Comparison of ENCODE assay signal across 9 cellular contexts in the genomic region with DNA sequence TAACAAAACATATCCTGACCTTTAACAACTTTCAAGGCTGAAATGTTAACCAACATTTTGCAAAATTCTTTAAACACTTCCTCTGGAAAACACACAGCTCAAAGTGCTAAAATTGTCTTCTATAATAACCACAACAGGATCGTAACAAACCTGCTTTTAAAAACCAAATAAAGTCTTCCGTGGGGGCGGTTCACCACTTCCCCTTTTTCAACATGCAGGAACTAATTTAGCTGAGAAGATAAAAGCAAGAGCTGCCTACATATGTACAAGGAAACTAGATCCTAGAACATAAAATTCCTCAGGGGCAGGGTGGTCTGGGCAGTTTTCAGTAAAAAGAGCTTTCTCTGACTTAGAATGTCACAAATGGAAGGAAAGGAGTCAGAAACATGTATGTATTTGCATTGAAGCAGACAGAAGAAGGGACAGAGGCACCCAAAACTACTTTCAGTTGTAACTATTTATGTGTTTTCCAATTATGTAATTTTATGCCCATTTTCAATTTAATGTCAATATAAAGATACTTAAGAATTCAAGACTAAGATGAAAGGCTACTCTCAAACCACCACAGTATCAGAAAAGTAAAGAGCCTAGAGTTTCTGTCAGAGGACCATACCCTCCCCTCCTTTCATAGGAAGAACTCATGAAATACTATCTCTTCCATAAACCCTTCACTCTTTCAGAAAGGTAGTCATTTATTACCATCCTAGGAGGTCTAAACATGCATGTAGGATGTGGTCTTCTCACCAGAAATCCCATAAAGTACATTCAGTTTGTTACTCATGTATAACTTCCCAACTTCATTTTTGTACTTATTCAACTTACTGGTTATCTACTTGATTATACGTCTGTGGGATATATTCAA.
DNase-seq lines count a peak whose midpoint lies in the region; ATAC-seq and TF ChIP-seq lines count a peak whose summit lies in the region.
"Had no signal": no experiment of that assay in that cellular context is flagged by ENCODE, and none has a peak within 500 bp of the region (broad histone marks: within the 10 kb centered on the region; RNA-seq: fewer than 3 reads in every experiment).

No MANE protein-coding gene starts in this region.

- TF ChIP-seq CTCF in WERI-Rb-1 (IDR thresholded peaks at IDR 0.05; ENCODE audit: low read depth, low read length), result no peak
- TF ChIP-seq CTCF in progenitor cell of endocrine pancreas (IDR thresholded peaks at IDR 0.05; ENCODE audit: unreplicated experiment), result no peak

- DNase-seq in Jurkat, Clone E6-1 (ENCODE audit: low read depth, low spot score), result peak; percentile 88
- peak; percentile 30 for DNase-seq in activated T-helper 2 cell treated with anti-CD3 and anti-CD28 coated beads, Interferon-gamma antibody, Interleukin-2, Interleukin-4, amounts not matched to agents 10 μg/mL and 5 μg/mL and 100 μg/mL, durations not matched to agents 14 hours and 24 hours and 36 hours (ENCODE audit: low spot score)
- DNase-seq in NCI-H2196 (lab: John Stamatoyannopoulos, UW; ENCODE audit: unreplicated experiment) (no peak), WERI-Rb-1 (no peak), progenitor cell of endocrine pancreas (ENCODE audit: low spot score, unreplicated experiment) (no peak)

- H3K36me3 ChIP-seq in skeletal muscle satellite cell (ENCODE audit: insufficient read depth, low read length) (no peaks in the 10 kb centered on the region), WERI-Rb-1 (no peaks in the 10 kb centered on the region)

- peak overlapping the region; percentile 53 for H3K4me2 ChIP-seq in skeletal muscle satellite cell (ENCODE audit: low read length)
- H3K4me2 ChIP-seq: KMS-11 had no signal

- H3K27ac ChIP-seq in WERI-Rb-1, result no peak overlapping the region
- H3K27ac ChIP-seq: KMS-11 had no signal

- H3K36me3 Mint-ChIP-seq in activated T-helper 2 cell treated with anti-CD3 and anti-CD28 coated beads, Interferon-gamma antibody, Interleukin-2, Interleukin-4, amounts not matched to agents 10 μg/mL and 5 μg/mL and 100 μg/mL, durations not matched to agents 14 hours and 24 hours and 36 hours (ENCODE audit: low read depth), result peaks cover 9% of the 10 kb centered on the region
- no peaks in the 10 kb centered on the region for H3K36me3 Mint-ChIP-seq in progenitor cell of endocrine pancreas (ENCODE audit: insufficient read depth)

- H3K9ac ChIP-seq in skeletal muscle satellite cell (ENCODE audit: low read depth, low read length), result peak overlapping the region; percentile 18
- H3K9ac ChIP-seq: KMS-11 had no signal

- intact Hi-C loops in activated T-helper 2 cell treated with anti-CD3 and anti-CD28 coated beads, Interferon-gamma antibody, Interleukin-2, Interleukin-4, amounts not matched to agents 10 μg/mL and 5 μg/mL and 100 μg/mL, durations not matched to agents 14 hours and 24 hours and 36 hours (cut with micrococcal nuclease), result loop anchor here (2.0 to 5.0 kb wide), 4 partner anchors 39 to 259 kb away; a partner anchor contains a TSS

- ATAC-seq in GM18508 (IDR thresholded peaks at IDR 0.05; ENCODE audit: insufficient read depth, unreplicated experiment) (peak; percentile 85), GM21529 (IDR thresholded peaks at IDR 0.05; ENCODE audit: unreplicated experiment) (peak; percentile 96)

- peaks cover 8% of the 10 kb centered on the region for H3K4me1 ChIP-seq in skeletal muscle satellite cell (ENCODE audit: control insufficient read depth, insufficient read depth, low read length)

- H3K4me1 Mint-ChIP-seq in activated T-helper 2 cell treated with anti-CD3 and anti-CD28 coated beads, Interferon-gamma antibody, Interleukin-2, Interleukin-4, amounts not matched to agents 10 μg/mL and 5 μg/mL and 100 μg/mL, durations not matched to agents 14 hours and 24 hours and 36 hours (ENCODE audit: low read depth), result peaks cover 41% of the 10 kb centered on the region
- H3K4me1 Mint-ChIP-seq in progenitor cell of endocrine pancreas (ENCODE audit: low read depth), result no peaks in the 10 kb centered on the region

- H3K27me3 ChIP-seq in skeletal muscle satellite cell (ENCODE audit: control insufficient read depth, insufficient read depth, low read length), result no peaks in the 10 kb centered on the region
- no peaks in the 10 kb centered on the region for H3K27me3 ChIP-seq in WERI-Rb-1 (ENCODE audit: insufficient read depth, low read depth, severe bottlenecking)

- peak overlapping the region; percentile 41 for H3K4me3 Mint-ChIP-seq in activated T-helper 2 cell treated with anti-CD3 and anti-CD28 coated beads, Interferon-gamma antibody, Interleukin-2, Interleukin-4, amounts not matched to agents 10 μg/mL and 5 μg/mL and 100 μg/mL, durations not matched to agents 14 hours and 24 hours and 36 hours (ENCODE audit: low read depth)
- no peak overlapping the region for H3K4me3 Mint-ChIP-seq in progenitor cell of endocrine pancreas (ENCODE audit: low read depth)

- peaks cover 15% of the 10 kb centered on the region for H3K9me3 Mint-ChIP-seq in activated T-helper 2 cell treated with anti-CD3 and anti-CD28 coated beads, Interferon-gamma antibody, Interleukin-2, Interleukin-4, amounts not matched to agents 10 μg/mL and 5 μg/mL and 100 μg/mL, durations not matched to agents 14 hours and 24 hours and 36 hours
- H3K9me3 Mint-ChIP-seq in progenitor cell of endocrine pancreas (ENCODE audit: low read depth), result no peaks in the 10 kb centered on the region

- H3K27ac Mint-ChIP-seq in activated T-helper 2 cell treated with anti-CD3 and anti-CD28 coated beads, Interferon-gamma antibody, Interleukin-2, Interleukin-4, amounts not matched to agents 10 μg/mL and 5 μg/mL and 100 μg/mL, durations not matched to agents 14 hours and 24 hours and 36 hours, result peak overlapping the region; percentile 54
- H3K27ac Mint-ChIP-seq in progenitor cell of endocrine pancreas, result no peak overlapping the region

- no peak overlapping the region for H3K4me3 ChIP-seq in Jurkat, Clone E6-1 (ENCODE audit: low read length)
- no peak overlapping the region for H3K4me3 ChIP-seq in skeletal muscle satellite cell (ENCODE audit: low read length)
- no peak overlapping the region for H3K4me3 ChIP-seq in WERI-Rb-1 (ENCODE audit: low read depth, low read length)

- no peaks in the 10 kb centered on the region for H3K27me3 Mint-ChIP-seq in activated T-helper 2 cell treated with anti-CD3 and anti-CD28 coated beads, Interferon-gamma antibody, Interleukin-2, Interleukin-4, amounts not matched to agents 10 μg/mL and 5 μg/mL and 100 μg/mL, durations not matched to agents 14 hours and 24 hours and 36 hours (ENCODE audit: low read depth)
- H3K27me3 Mint-ChIP-seq in progenitor cell of endocrine pancreas, result no peaks in the 10 kb centered on the region

- H3K9me3 ChIP-seq in skeletal muscle satellite cell (replicated peaks; ENCODE audit: low read length), result no peaks in the 10 kb centered on the region
- peaks cover 3% of the 10 kb centered on the region for H3K9me3 ChIP-seq in WERI-Rb-1 (ENCODE audit: severe bottlenecking)

Comparison
In these comparisons a context has a peak if more than half of its experiments do, and no peak if none do; other contexts are left out.
1. DNase-seq: peak in Jurkat, Clone E6-1 (single experiment) and activated T-helper 2 cell treated with anti-CD3 and anti-CD28 coated beads, Interferon-gamma antibody, Interleukin-2, Interleukin-4, amounts not matched to agents 10 μg/mL and 5 μg/mL and 100 μg/mL, durations not matched to agents 14 hours and 24 hours and 36 hours (single experiment); none in NCI-H2196 (single experiment), WERI-Rb-1 (single experiment) and progenitor cell of endocrine pancreas (single experiment).